In the genomic region with DNA sequence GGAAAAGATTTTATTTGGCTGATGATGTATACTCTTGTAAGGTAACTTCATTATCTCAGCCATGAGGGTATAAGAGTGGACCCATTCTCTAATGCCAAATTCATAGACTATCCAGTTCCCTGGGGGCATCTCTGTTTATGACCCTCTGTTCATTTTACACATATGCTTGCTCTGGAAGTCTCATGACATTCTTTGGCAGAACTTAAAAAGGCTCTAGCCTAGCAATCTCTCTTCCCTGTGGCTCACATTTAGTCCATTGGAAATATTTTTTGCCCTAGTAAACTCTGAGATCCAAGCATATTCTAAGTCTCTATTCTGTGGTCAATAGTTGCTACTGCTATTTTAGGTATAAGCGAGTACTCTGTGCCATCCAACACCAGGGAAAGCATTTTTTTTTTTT, we compare ENCODE assay signal across 9 cellular contexts.
"Had no signal": no experiment of that assay in that cellular context is flagged by ENCODE, and none has a peak within 500 bp of the region (broad histone marks: within the 10 kb centered on the region; RNA-seq: fewer than 3 reads in every experiment).

No MANE protein-coding gene starts in this region.

- H3K36me3 ChIP-seq: HAP-1 had no signal

- DNase-seq: GM23248, GOT3, H7, HFFc6, IMR-90, KG1 had no signal

- H3K9ac ChIP-seq: GM23248 had no signal

- H3K4me3 ChIP-seq: GM23248, HAP-1, K562 had no signal

- H3K9me3 ChIP-seq: HAP-1 had no signal

- H3K4me1 ChIP-seq: HAP-1 had no signal

- H2AFZ ChIP-seq: GM23248 had no signal

- ATAC-seq: HCT116, K562 had no signal

- H3K27ac ChIP-seq: GM23248 had no signal
